Comparison of ENCODE assay signal across 31 cellular contexts in genomic region chr6:21554286-21554685, GRCh38.
"Had no signal": no experiment of that assay in that cellular context is flagged by ENCODE, and none has a peak within 500 bp of the region (broad histone marks: within the 10 kb centered on the region; RNA-seq: fewer than 3 reads in every experiment).

No MANE protein-coding gene starts in this region.

- H3K36me3 ChIP-seq: adrenal gland had no signal

- H3K27me3 ChIP-seq: adrenal gland, body of pancreas had no signal

- DNase-seq: activated CD4-positive, alpha-beta memory T cell treated with anti-CD3 and anti-CD28 coated beads, Interleukin-2, amount 10 ng/mL, durations not matched to agents 7 days and 5 days; activated CD4-positive, alpha-beta T cell treated with anti-CD3 and anti-CD28 coated beads for 1 hour; activated CD4-positive, alpha-beta T cell treated with anti-CD3 and anti-CD28 coated beads for 4 hours; activated CD4-positive, alpha-beta T cell treated with anti-CD3 and anti-CD28 coated beads, Interleukin-2, amount 10 ng/mL, durations not matched to agents 7 days and 5 days; activated CD4-positive, alpha-beta T cell treated with anti-CD3 and anti-CD28 coated beads, Interleukin-2, amount 50 U/mL, for 4 hours; activated CD8-positive, alpha-beta memory T cell treated with anti-CD3 and anti-CD28 coated beads, Interleukin-2, amount 10 ng/mL, durations not matched to agents 7 days and 5 days; activated CD8-positive, alpha-beta memory T cell treated with anti-CD3 and anti-CD28 coated beads, Interleukin-2, amount 50 U/mL, for 4 hours; activated effector memory CD4-positive, alpha-beta T cell treated with anti-CD3 and anti-CD28 coated beads, Interleukin-2, amount 50 U/mL, for 16 hours; activated naive CD4-positive, alpha-beta T cell treated with anti-CD3 and anti-CD28 coated beads for 36 hours; activated naive CD8-positive, alpha-beta T cell treated with anti-CD3 and anti-CD28 coated beads for 36 hours; activated naive CD8-positive, alpha-beta T cell treated with anti-CD3 and anti-CD28 coated beads, Interleukin-2, amount 50 U/mL, for 24 hours; activated T-cell treated with anti-CD3 and anti-CD28 coated beads, Interleukin-2, amount 50 U/mL, for 1 hour; activated T-cell treated with anti-CD3 and anti-CD28 coated beads, Interleukin-2, amount 50 U/mL, for 48 hours; adrenal gland; amygdala; aorta; body of pancreas; caudate nucleus; cortex of kidney; effector CD8-positive, alpha-beta T cell; foreskin fibroblast; head of caudate nucleus; T-helper 1 cell; T-helper 17 cell; T1000 had no signal

- ATAC-seq: activated CD8-positive, alpha-beta memory T cell treated with anti-CD3 and anti-CD28 coated beads, Interleukin-2, amount 10 ng/mL, durations not matched to agents 7 days and 5 days; activated naive CD8-positive, alpha-beta T cell treated with anti-CD3 and anti-CD28 coated beads, Interleukin-2, amount 50 U/mL, for 24 hours; body of pancreas; esophagus mucosa; T-helper 17 cell had no signal

- H3K27ac ChIP-seq: adrenal gland, body of pancreas, epithelial cell of prostate had no signal

- H3K4me1 ChIP-seq: adrenal gland had no signal

- H3K4me3 ChIP-seq: adrenal gland, body of pancreas had no signal

- FAIRE-seq: colon, endometrium, endothelial cell of umbilical vein, frontal cortex had no signal

- H3K9me3 ChIP-seq: adrenal gland, body of pancreas had no signal
